8 cellular contexts compared by ENCODE assay signal in the genomic region with DNA sequence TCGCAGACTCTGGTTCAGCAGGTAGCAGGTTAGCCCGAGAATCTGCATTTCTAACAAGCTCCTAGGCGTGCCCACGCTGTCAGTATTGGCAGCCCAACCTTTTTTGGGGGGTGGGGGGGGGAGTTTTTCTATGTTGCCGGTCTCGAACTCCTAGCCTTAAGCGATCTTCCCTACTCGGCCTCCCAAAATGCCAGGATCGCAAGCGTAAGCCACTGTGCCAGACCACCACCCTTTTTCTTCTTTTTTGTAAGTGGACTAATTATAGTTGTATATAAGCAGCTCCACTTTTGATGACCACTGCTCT. TPM values are rescaled to one million over a fixed set of nuclear protein-coding genes. Genes with fewer than 3 reads are reported as not detected.
DNase-seq lines count a peak whose midpoint lies in the region; ATAC-seq and TF ChIP-seq lines count a peak whose summit lies in the region.

No MANE protein-coding gene starts in this region.

- H3K4me3 ChIP-seq in AG04449 (ENCODE audit: low read depth, low read length) (peak overlapping the region; percentile 97), GM23338 (peak overlapping the region; percentile 71), adipocyte (ENCODE audit: low read length) (peak overlapping the region; percentile 99), lower lobe of right lung (peak overlapping the region; percentile 95)

- H3K27me3 ChIP-seq in GM23338 (ENCODE audit: insufficient read depth): no peaks in the 10 kb centered on the region
- H3K27me3 ChIP-seq in adipocyte (replicated peaks; ENCODE audit: control insufficient read depth, insufficient read depth, low read length): no peaks in the 10 kb centered on the region
- H3K27me3 ChIP-seq in lower lobe of right lung (ENCODE audit: low read depth): no peaks in the 10 kb centered on the region

- no peak overlapping the region for H3K27ac ChIP-seq in GM23338 (ENCODE audit: low read depth)
- H3K27ac ChIP-seq in lower lobe of right lung: peak overlapping the region; percentile 68

- peaks cover 34% of the 10 kb centered on the region for H3K79me2 ChIP-seq in GM23338 (replicated peaks; ENCODE audit: insufficient read depth)

- CTCF ChIA-PET in AG04449 (lab: Yijun Ruan, JAX): interaction anchor here (0.9 to 2.4 kb wide), 6 partner anchors 11 to 493 kb away, joined by 3 to 10 read pairs (median 4); no protein-coding TSS in a partner anchor

- H4K20me1 ChIP-seq in GM23338 (replicated peaks; ENCODE audit: insufficient read depth): peaks cover 10% of the 10 kb centered on the region; the same call in 1 of the 2 replicates

- peak overlapping the region; percentile 94 for H3K9ac ChIP-seq in adipocyte (ENCODE audit: low read length)

- DNase-seq in AG04449 (ENCODE audit: low read depth, low spot score): no peak
- DNase-seq in GM23338 (ENCODE audit: low spot score): no peak
- DNase-seq in adipocyte (ENCODE audit: low read depth): no peak
- DNase-seq in lower lobe of right lung: no peak
- no peak for DNase-seq in DMS153 (lab: John Stamatoyannopoulos, UW)
- no peak for DNase-seq in NCI-H146 (lab: John Stamatoyannopoulos, UW)
- DNase-seq in activated effector memory CD4-positive, alpha-beta T cell treated with Interleukin-2 at 50 U/mL for 16 hours: no peak

- H3K4me1 ChIP-seq in GM23338 (ENCODE audit: insufficient read depth) (peaks cover 12% of the 10 kb centered on the region), adipocyte (ENCODE audit: control insufficient read depth, insufficient read depth, low read length) (peaks cover 16% of the 10 kb centered on the region), lower lobe of right lung (peaks cover 17% of the 10 kb centered on the region)

- intact Hi-C loops in lower lobe of right lung (cut with DNase I): no loop called here

- peaks cover 4% of the 10 kb centered on the region; the same call in 2 of the 3 replicates for H3K4me1 Mint-ChIP-seq in GM23338

- H2AFZ ChIP-seq in GM23338: peak overlapping the region; percentile 84

- TF ChIP-seq CTCF in AG04449 (IDR thresholded peaks at IDR 0.05; ENCODE audit: insufficient read depth, low read length, missing control alignments): no peak
- TF ChIP-seq CTCF in GM23338 (conservative IDR thresholded peaks at IDR 0.05; ENCODE audit: low read depth in 2 of 2): no peak
- TF ChIP-seq CTCF in lower lobe of right lung (IDR thresholded peaks at IDR 0.05): no peak

- no peaks in the 10 kb centered on the region for H3F3A ChIP-seq in GM23338 (replicated peaks; ENCODE audit: low read depth)

- no peak for ATAC-seq in GM23338
- ATAC-seq in lower lobe of right lung: no peak
- no peak for ATAC-seq in GM21515 (IDR thresholded peaks at IDR 0.05; ENCODE audit: unreplicated experiment)

- peak overlapping the region; percentile 100 for H3K4me3 Mint-ChIP-seq in GM23338

- POLR2A ChIA-PET in AG04449 (lab: Yijun Ruan, JAX): no interaction called here

- H3K36me3 ChIP-seq in GM23338 (ENCODE audit: insufficient read depth) (no peaks in the 10 kb centered on the region), adipocyte (ENCODE audit: control insufficient read depth, insufficient read depth, low read length, severe bottlenecking) (peaks cover 29% of the 10 kb centered on the region), lower lobe of right lung (no peaks in the 10 kb centered on the region)

- no peaks in the 10 kb centered on the region for H3K9me2 ChIP-seq in GM23338 (ENCODE audit: insufficient read depth)

- H3K27ac Mint-ChIP-seq in GM23338: peak overlapping the region; percentile 98

- peaks cover 14% of the 10 kb centered on the region for H3K36me3 Mint-ChIP-seq in GM23338 (ENCODE audit: low read depth)

- no peaks in the 10 kb centered on the region for H3K9me3 Mint-ChIP-seq in GM23338

- peaks cover 16% of the 10 kb centered on the region for H3K27me3 Mint-ChIP-seq in GM23338 (ENCODE audit: insufficient read depth, low read depth, poor library complexity)

- H3K4me2 ChIP-seq in GM23338: peak overlapping the region; percentile 86

- H3K9me3 ChIP-seq in adipocyte (ENCODE audit: control insufficient read depth, low read length): no peaks in the 10 kb centered on the region
- H3K9me3 ChIP-seq in lower lobe of right lung: no peaks in the 10 kb centered on the region

TF ChIP-seq in GM23338, 12 proteins besides CTCF, POLR2A, EP300 and RAD21:
- no peak for TF ChIP-seq STAT1 (IDR thresholded peaks at IDR 0.05; ENCODE audit: unreplicated experiment)
- TF ChIP-seq ZNF331 (CRISPR knock-in tag; IDR thresholded peaks at IDR 0.05; ENCODE audit: low read depth): no peak
- no peak for TF ChIP-seq POLR2AphosphoS5 (IDR thresholded peaks at IDR 0.05; ENCODE audit: low read depth)
- TF ChIP-seq, protein P1, sequence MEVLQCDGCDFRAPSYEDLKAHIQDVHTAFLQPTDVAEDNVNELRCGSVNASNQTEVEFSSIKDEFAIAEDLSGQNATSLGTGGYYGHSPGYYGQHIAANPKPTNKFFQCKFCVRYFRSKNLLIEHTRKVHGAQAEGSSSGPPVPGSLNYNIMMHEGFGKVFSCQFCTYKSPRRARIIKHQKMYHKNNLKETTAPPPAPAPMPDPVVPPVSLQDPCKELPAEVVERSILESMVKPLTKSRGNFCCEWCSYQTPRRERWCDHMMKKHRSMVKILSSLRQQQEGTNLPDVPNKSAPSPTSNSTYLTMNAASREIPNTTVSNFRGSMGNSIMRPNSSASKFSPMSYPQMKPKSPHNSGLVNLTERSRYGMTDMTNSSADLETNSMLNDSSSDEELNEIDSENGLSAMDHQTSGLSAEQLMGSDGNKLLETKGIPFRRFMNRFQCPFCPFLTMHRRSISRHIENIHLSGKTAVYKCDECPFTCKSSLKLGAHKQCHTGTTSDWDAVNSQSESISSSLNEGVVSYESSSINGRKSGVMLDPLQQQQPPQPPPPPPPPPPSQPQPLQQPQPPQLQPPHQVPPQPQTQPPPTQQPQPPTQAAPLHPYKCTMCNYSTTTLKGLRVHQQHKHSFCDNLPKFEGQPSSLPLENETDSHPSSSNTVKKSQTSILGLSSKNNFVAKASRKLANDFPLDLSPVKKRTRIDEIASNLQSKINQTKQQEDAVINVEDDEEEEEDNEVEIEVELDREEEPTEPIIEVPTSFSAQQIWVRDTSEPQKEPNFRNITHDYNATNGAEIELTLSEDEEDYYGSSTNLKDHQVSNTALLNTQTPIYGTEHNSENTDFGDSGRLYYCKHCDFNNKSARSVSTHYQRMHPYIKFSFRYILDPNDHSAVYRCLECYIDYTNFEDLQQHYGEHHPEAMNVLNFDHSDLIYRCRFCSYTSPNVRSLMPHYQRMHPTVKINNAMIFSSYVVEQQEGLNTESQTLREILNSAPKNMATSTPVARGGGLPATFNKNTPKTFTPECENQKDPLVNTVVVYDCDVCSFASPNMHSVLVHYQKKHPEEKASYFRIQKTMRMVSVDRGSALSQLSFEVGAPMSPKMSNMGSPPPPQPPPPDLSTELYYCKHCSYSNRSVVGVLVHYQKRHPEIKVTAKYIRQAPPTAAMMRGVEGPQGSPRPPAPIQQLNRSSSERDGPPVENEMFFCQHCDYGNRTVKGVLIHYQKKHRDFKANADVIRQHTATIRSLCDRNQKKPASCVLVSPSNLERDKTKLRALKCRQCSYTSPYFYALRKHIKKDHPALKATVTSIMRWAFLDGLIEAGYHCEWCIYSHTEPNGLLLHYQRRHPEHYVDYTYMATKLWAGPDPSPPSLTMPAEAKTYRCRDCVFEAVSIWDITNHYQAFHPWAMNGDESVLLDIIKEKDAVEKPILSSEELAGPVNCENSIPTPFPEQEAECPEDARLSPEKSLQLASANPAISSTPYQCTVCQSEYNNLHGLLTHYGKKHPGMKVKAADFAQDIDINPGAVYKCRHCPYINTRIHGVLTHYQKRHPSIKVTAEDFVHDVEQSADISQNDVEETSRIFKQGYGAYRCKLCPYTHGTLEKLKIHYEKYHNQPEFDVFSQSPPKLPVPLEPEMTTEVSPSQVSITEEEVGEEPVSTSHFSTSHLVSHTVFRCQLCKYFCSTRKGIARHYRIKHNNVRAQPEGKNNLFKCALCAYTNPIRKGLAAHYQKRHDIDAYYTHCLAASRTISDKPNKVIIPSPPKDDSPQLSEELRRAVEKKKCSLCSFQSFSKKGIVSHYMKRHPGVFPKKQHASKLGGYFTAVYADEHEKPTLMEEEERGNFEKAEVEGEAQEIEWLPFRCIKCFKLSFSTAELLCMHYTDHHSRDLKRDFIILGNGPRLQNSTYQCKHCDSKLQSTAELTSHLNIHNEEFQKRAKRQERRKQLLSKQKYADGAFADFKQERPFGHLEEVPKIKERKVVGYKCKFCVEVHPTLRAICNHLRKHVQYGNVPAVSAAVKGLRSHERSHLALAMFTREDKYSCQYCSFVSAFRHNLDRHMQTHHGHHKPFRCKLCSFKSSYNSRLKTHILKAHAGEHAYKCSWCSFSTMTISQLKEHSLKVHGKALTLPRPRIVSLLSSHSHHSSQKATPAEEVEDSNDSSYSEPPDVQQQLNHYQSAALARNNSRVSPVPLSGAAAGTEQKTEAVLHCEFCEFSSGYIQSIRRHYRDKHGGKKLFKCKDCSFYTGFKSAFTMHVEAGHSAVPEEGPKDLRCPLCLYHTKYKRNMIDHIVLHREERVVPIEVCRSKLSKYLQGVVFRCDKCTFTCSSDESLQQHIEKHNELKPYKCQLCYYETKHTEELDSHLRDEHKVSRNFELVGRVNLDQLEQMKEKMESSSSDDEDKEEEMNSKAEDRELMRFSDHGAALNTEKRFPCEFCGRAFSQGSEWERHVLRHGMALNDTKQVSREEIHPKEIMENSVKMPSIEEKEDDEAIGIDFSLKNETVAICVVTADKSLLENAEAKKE (CRISPR knock-in tag; IDR thresholded peaks at IDR 0.05): no peak
- TF ChIP-seq, protein P2, sequence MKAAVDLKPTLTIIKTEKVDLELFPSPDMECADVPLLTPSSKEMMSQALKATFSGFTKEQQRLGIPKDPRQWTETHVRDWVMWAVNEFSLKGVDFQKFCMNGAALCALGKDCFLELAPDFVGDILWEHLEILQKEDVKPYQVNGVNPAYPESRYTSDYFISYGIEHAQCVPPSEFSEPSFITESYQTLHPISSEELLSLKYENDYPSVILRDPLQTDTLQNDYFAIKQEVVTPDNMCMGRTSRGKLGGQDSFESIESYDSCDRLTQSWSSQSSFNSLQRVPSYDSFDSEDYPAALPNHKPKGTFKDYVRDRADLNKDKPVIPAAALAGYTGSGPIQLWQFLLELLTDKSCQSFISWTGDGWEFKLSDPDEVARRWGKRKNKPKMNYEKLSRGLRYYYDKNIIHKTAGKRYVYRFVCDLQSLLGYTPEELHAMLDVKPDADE (IDR thresholded peaks at IDR 0.05): no peak

RNA-seq across cellular contexts. Expression of a gene that starts 0.5 kb away (rescaled TPM):
- 46.1 and 49.3 TPM in 2 replicates for total RNA-seq in GM23338 (2014; rRNA removed; shearing (Covaris generic))
- polyA plus RNA-seq in GM23338 (2016; fragmentation: Nextera tagmentation; extraction: Ambion mirVana): 126 and 133 TPM in 2 replicates
- total RNA-seq in lower lobe of right lung: 4.7 TPM

RNA-seq across cellular contexts. Expression of a gene that starts 19.3 kb away (rescaled TPM):
- not detected in 2 replicates for total RNA-seq in GM23338 (2014; rRNA removed; shearing (Covaris generic))
- 0.78 and 2.2 TPM in 2 replicates for polyA plus RNA-seq in GM23338 (2016; fragmentation: Nextera tagmentation; extraction: Ambion mirVana)
- not detected for total RNA-seq in lower lobe of right lung
